11 cellular contexts compared by ENCODE assay signal in genomic region chr2:205563646-205564045, GRCh38.
DNase-seq lines count a peak whose midpoint lies in the region; ATAC-seq and TF ChIP-seq lines count a peak whose summit lies in the region.
"Had no signal": no experiment of that assay in that cellular context is flagged by ENCODE, and none has a peak within 500 bp of the region (broad histone marks: within the 10 kb centered on the region; RNA-seq: fewer than 3 reads in every experiment).

No MANE protein-coding gene starts in this region.

- intact Hi-C loops in Panc1 (cut with micrococcal nuclease; ENCODE audit: unreplicated experiment), result no loop called here
- intact Hi-C loops in testis (cut with DNase I; ENCODE audit: low total_unique reads), result no loop called here
- intact Hi-C loops in gastrocnemius medialis (cut with DNase I; ENCODE audit: low total_unique reads), result no loop called here

- DNase-seq in activated CD8-positive, alpha-beta memory T cell treated with anti-CD3 and anti-CD28 coated beads, Interleukin-2, amount 50 U/mL, for 48 hours, result peak; percentile 62
- DNase-seq in activated CD8-positive, alpha-beta memory T cell treated with anti-CD3 and anti-CD28 coated beads, Interleukin-2, amount 50 U/mL, for 4 hours, result no peak
- DNase-seq in Panc1 (ENCODE audit: low read depth, low spot score), result no peak
- DNase-seq in glutamatergic neuron, result peak; percentile 48
- peak; percentile 59 for DNase-seq in testis
- no peak for DNase-seq in gastrocnemius medialis
- DNase-seq in NCI-H2107 treated with DMSO at 0.1 percent for 48 hours (lab: John Stamatoyannopoulos, UW; ENCODE audit: unreplicated experiment), result no peak
- DNase-seq: cortex of kidney had no signal

- no TSS peak for BruUV-seq in Panc1 (replicated peaks; lab: Mats Ljungman, UMichigan)

- H3K4me1 ChIP-seq in Panc1 (ENCODE audit: control insufficient read depth, insufficient read depth, low read length) (no peaks in the 10 kb centered on the region), testis (no peaks in the 10 kb centered on the region), gastrocnemius medialis (no peaks in the 10 kb centered on the region)

- TF ChIP-seq CTCF in Panc1 (IDR thresholded peaks at IDR 0.05) (peak; percentile 56), glutamatergic neuron (IDR thresholded peaks at IDR 0.05; ENCODE audit: partially characterized antibody, unreplicated experiment) (peak; percentile 61), testis (IDR thresholded peaks at IDR 0.05) (peak in 2 of 3 experiments; percentile 8 to 35), gastrocnemius medialis (IDR thresholded peaks at IDR 0.05 in 4 of 5, conservative IDR thresholded peaks at IDR 0.05 in 1 of 5) (no peak)

- H3K4me3 ChIP-seq in Panc1 (ENCODE audit: low read depth in 2 of 2, low read length in 2 of 2) (no peak overlapping the region), testis (no peak overlapping the region), gastrocnemius medialis (no peak overlapping the region)
- H3K4me3 ChIP-seq: thoracic aorta had no signal

- WGBS in testis, 2 donors, result 70 to 78% methylated on average over 2 of the region's 2 CpGs

- H3K27me3 Mint-ChIP-seq in glutamatergic neuron (ENCODE audit: unreplicated experiment), result no peaks in the 10 kb centered on the region

- H3K36me3 ChIP-seq in Panc1 (ENCODE audit: control insufficient read depth, insufficient read depth, low read length), result no peaks in the 10 kb centered on the region
- no peaks in the 10 kb centered on the region for H3K36me3 ChIP-seq in testis (ENCODE audit: low read depth, missing control alignments)
- H3K36me3 ChIP-seq in gastrocnemius medialis, result no peaks in the 10 kb centered on the region
- H3K36me3 ChIP-seq: neutrophil, thoracic aorta had no signal

- POLR2A ChIA-PET in Panc1 (lab: Charles Lee), result no interaction called here

- no peak overlapping the region for H3K27ac Mint-ChIP-seq in glutamatergic neuron (ENCODE audit: unreplicated experiment)

- TF ChIP-seq POLR2A in testis (IDR thresholded peaks at IDR 0.05), result no peak
- TF ChIP-seq POLR2A in gastrocnemius medialis (IDR thresholded peaks at IDR 0.05), result no peak

- CTCF ChIA-PET in Panc1 (lab: Charles Lee), result no interaction called here

- no peaks in the 10 kb centered on the region for H3K36me3 Mint-ChIP-seq in glutamatergic neuron (ENCODE audit: unreplicated experiment)

- H3K4me1 Mint-ChIP-seq in glutamatergic neuron (ENCODE audit: low read depth, unreplicated experiment), result peaks cover 1% of the 10 kb centered on the region

- in situ Hi-C loops in Panc1 (cut with HindIII; ENCODE audit: low pct_unique_long_range_greater_than_20kb, low sequenced_read_pairs) (no loop called here), gastrocnemius medialis (cut with MboI; ENCODE audit: low sequenced_read_pairs in 4 of 4) (no loop called here)

- H3K9me3 ChIP-seq in Panc1 (ENCODE audit: control insufficient read depth, insufficient read depth, low read depth, low read length) (no peaks in the 10 kb centered on the region), testis (no peaks in the 10 kb centered on the region), gastrocnemius medialis (no peaks in the 10 kb centered on the region)
- H3K9me3 ChIP-seq: neutrophil, thoracic aorta had no signal

- no peak overlapping the region for H3K4me3 Mint-ChIP-seq in glutamatergic neuron (ENCODE audit: unreplicated experiment)

- ATAC-seq in Panc1 (no peak), gastrocnemius medialis (no peak), HG03342 (IDR thresholded peaks at IDR 0.05; ENCODE audit: unreplicated experiment) (no peak)

- peaks cover 2% of the 10 kb centered on the region for H3K9me3 Mint-ChIP-seq in glutamatergic neuron (ENCODE audit: unreplicated experiment)

- H3K27ac ChIP-seq in Panc1 (ENCODE audit: low read length), result no peak overlapping the region
- H3K27ac ChIP-seq in testis, result no peak overlapping the region
- no peak overlapping the region for H3K27ac ChIP-seq in gastrocnemius medialis
- H3K27ac ChIP-seq: neutrophil had no signal

- no peaks in the 10 kb centered on the region for H3K27me3 ChIP-seq in Panc1 (ENCODE audit: control insufficient read depth, insufficient read depth, low read length)
- no peaks in the 10 kb centered on the region for H3K27me3 ChIP-seq in testis
- no peaks in the 10 kb centered on the region for H3K27me3 ChIP-seq in gastrocnemius medialis
- H3K27me3 ChIP-seq: neutrophil had no signal

Comparison
In these comparisons a context has a peak if more than half of its experiments do, and no peak if none do; other contexts are left out.
1. DNase-seq: peak in activated CD8-positive, alpha-beta memory T cell treated with anti-CD3 and anti-CD28 coated beads, Interleukin-2, amount 50 U/mL, for 48 hours (single experiment), glutamatergic neuron (single experiment) and testis (single experiment); none in activated CD8-positive, alpha-beta memory T cell treated with anti-CD3 and anti-CD28 coated beads, Interleukin-2, amount 50 U/mL, for 4 hours (single experiment), Panc1 (single experiment), gastrocnemius medialis (0 of 2) and NCI-H2107 treated with DMSO at 0.1 percent for 48 hours (single experiment).
2. CTCF ChIP-seq: peak in Panc1 (single experiment), glutamatergic neuron (single experiment) and testis (2 of 3); none in gastrocnemius medialis (0 of 5).